ENCODE assay signal across 3 cellular contexts in genomic region chr2:47159627-47160026, GRCh38.
TF ChIP-seq lines count a peak whose summit lies in the region.

No MANE protein-coding gene starts in this region.

TF ChIP-seq in HepG2, 621 proteins besides CTCF, POLR2A, EP300 and RAD21 (continues in another document):
- peak; percentile 100 for TF ChIP-seq RBM22 (optimal IDR thresholded peaks at IDR 0.05; ENCODE audit: low read length)
- TF ChIP-seq POLR2G (IDR thresholded peaks at IDR 0.05; ENCODE audit: low read depth, low read length), result peak; percentile 66
- TF ChIP-seq ZNF496 (CRISPR knock-in tag; IDR thresholded peaks at IDR 0.05; ENCODE audit: insufficient replicate concordance), result no peak
- no peak for TF ChIP-seq ZFP36L1 (CRISPR knock-in tag; IDR thresholded peaks at IDR 0.05)
- TF ChIP-seq, protein P1, sequence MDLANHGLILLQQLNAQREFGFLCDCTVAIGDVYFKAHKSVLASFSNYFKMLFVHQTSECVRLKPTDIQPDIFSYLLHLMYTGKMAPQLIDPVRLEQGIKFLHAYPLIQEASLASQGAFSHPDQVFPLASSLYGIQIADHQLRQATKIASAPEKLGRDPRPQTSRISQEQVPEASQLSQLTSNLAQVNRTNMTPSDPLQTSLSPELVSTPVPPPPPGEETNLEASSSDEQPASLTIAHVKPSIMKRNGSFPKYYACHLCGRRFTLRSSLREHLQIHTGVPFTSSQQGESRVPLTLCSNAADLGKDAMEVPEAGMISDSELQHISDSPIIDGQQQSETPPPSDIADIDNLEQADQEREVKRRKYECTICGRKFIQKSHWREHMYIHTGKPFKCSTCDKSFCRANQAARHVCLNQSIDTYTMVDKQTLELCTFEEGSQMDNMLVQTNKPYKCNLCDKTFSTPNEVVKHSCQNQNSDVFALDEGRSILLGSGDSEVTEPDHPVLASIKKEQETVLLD (CRISPR knock-in tag; IDR thresholded peaks at IDR 0.05; ENCODE audit: low read depth), result no peak
- no peak for TF ChIP-seq IKZF4 (CRISPR knock-in tag; IDR thresholded peaks at IDR 0.05; ENCODE audit: borderline replicate concordance, low read depth, not compliant biosample characterization)
- TF ChIP-seq POLR2AphosphoS2 (IDR thresholded peaks at IDR 0.05; ENCODE audit: low read depth, low read length), result peak; percentile 71; the same call in 1 of the 2 replicates
- no peak for TF ChIP-seq ZNF619 (CRISPR knock-in tag; IDR thresholded peaks at IDR 0.05)
- TF ChIP-seq ZNF777 (CRISPR knock-in tag; IDR thresholded peaks at IDR 0.05), result no peak
- no peak for TF ChIP-seq DNMT1 (CRISPR knock-in tag; IDR thresholded peaks at IDR 0.05)
- TF ChIP-seq NR3C1 (CRISPR knock-in tag; IDR thresholded peaks at IDR 0.05), result no peak
- no peak for TF ChIP-seq ZNF547 (CRISPR knock-in tag; IDR thresholded peaks at IDR 0.05)
- TF ChIP-seq, protein P2, sequence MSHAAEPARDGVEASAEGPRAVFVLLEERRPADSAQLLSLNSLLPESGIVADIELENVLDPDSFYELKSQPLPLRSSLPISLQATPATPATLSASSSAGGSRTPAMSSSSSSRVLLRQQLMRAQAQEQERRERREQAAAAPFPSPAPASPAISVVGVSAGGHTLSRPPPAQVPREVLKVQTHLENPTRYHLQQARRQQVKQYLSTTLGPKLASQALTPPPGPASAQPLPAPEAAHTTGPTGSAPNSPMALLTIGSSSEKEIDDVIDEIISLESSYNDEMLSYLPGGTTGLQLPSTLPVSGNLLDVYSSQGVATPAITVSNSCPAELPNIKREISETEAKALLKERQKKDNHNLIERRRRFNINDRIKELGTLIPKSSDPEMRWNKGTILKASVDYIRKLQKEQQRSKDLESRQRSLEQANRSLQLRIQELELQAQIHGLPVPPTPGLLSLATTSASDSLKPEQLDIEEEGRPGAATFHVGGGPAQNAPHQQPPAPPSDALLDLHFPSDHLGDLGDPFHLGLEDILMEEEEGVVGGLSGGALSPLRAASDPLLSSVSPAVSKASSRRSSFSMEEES (CRISPR knock-in tag; IDR thresholded peaks at IDR 0.05), result no peak
- TF ChIP-seq, protein P3, sequence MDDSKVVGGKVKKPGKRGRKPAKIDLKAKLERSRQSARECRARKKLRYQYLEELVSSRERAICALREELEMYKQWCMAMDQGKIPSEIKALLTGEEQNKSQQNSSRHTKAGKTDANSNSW (CRISPR knock-in tag; IDR thresholded peaks at IDR 0.05; ENCODE audit: borderline replicate concordance), result no peak
- no peak for TF ChIP-seq TARDBP (CRISPR knock-in tag; IDR thresholded peaks at IDR 0.05)
- TF ChIP-seq RBFOX2 (IDR thresholded peaks at IDR 0.05; ENCODE audit: low read depth, low read length), result peak; percentile 35
- TF ChIP-seq KAT7 (CRISPR knock-in tag; IDR thresholded peaks at IDR 0.05; ENCODE audit: borderline replicate concordance), result no peak
- TF ChIP-seq STAT5B (CRISPR knock-in tag; IDR thresholded peaks at IDR 0.05), result no peak
- TF ChIP-seq ERF (CRISPR knock-in tag; IDR thresholded peaks at IDR 0.05), result no peak
- no peak for TF ChIP-seq CBFB (CRISPR knock-in tag; IDR thresholded peaks at IDR 0.05)
- no peak for TF ChIP-seq TCF7 (IDR thresholded peaks at IDR 0.05; ENCODE audit: low read depth)
- TF ChIP-seq PCBP1 (IDR thresholded peaks at IDR 0.05; ENCODE audit: borderline replicate concordance, low read depth, low read length), result no peak

TF ChIP-seq in PFSK-1, 5 proteins besides CTCF, POLR2A, EP300 and RAD21:
- peak; percentile 81 for TF ChIP-seq POLR2AphosphoS5 (IDR thresholded peaks at IDR 0.05; ENCODE audit: low read depth, low read length)
- no peak for TF ChIP-seq SIN3A (IDR thresholded peaks at IDR 0.05; ENCODE audit: borderline replicate concordance, insufficient read depth, low read length)
TF ChIP-seq in PFSK-1: peak in this region for 1.

TF ChIP-seq in K562, 482 proteins besides CTCF, POLR2A, EP300 and RAD21:
- TF ChIP-seq SUPT5H (IDR thresholded peaks at IDR 0.05) (peak; percentile 72), SIN3A (IDR thresholded peaks at IDR 0.05; ENCODE audit: borderline replicate concordance in 2 of 2, control insufficient read depth in 1 of 2, low read depth in 2 of 2, low read length in 2 of 2) (0 out of 4 replicates have a peak, but pooled peaks of 1 of the 2 experiments have one; percentile 18), ILF3 (IDR thresholded peaks at IDR 0.05; ENCODE audit: borderline replicate concordance) (no peak), POLR2AphosphoS5 (IDR thresholded peaks at IDR 0.05; ENCODE audit: control insufficient read depth, insufficient read depth, low read depth, low read length) (peak; percentile 43; the same call in 1 of the 2 replicates), NFIC (IDR thresholded peaks at IDR 0.05) (peak; percentile 14; the same call in 1 of the 2 replicates), PURB (CRISPR knock-in tag; IDR thresholded peaks at IDR 0.05; ENCODE audit: low read depth) (no peak), ZNF444 (CRISPR knock-in tag; IDR thresholded peaks at IDR 0.05) (no peak), POLR2B (IDR thresholded peaks at IDR 0.05; ENCODE audit: low read depth, partially characterized antibody) (peak; percentile 71), FOXP4 (CRISPR knock-in tag; IDR thresholded peaks at IDR 0.05; ENCODE audit: borderline replicate concordance) (no peak), THRB (CRISPR knock-in tag; conservative IDR thresholded peaks at IDR 0.05) (peak; percentile 77)
- TF ChIP-seq, protein P4, sequence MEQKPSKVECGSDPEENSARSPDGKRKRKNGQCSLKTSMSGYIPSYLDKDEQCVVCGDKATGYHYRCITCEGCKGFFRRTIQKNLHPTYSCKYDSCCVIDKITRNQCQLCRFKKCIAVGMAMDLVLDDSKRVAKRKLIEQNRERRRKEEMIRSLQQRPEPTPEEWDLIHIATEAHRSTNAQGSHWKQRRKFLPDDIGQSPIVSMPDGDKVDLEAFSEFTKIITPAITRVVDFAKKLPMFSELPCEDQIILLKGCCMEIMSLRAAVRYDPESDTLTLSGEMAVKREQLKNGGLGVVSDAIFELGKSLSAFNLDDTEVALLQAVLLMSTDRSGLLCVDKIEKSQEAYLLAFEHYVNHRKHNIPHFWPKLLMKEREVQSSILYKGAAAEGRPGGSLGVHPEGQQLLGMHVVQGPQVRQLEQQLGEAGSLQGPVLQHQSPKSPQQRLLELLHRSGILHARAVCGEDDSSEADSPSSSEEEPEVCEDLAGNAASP (IDR thresholded peaks at IDR 0.05), result no peak
